11 cellular contexts compared by ENCODE assay signal in genomic region chrX:53087378-53087777, GRCh38. TPM values are rescaled to one million over a fixed set of nuclear protein-coding genes. Genes with fewer than 3 reads are reported as not detected.
DNase-seq lines count a peak whose midpoint lies in the region; ATAC-seq and TF ChIP-seq lines count a peak whose summit lies in the region.
"Had no signal": no experiment of that assay in that cellular context is flagged by ENCODE, and none has a peak within 500 bp of the region (broad histone marks: within the 10 kb centered on the region; RNA-seq: fewer than 3 reads in every experiment).

No MANE protein-coding gene starts in this region.

- TF ChIP-seq CTCF in thyroid gland (IDR thresholded peaks at IDR 0.05) (no peak), mucosa of descending colon (IDR thresholded peaks at IDR 0.05) (no peak)

- H3K4me3 Mint-ChIP-seq in activated T-cell treated with anti-CD3 and anti-CD28 coated beads, Interleukin-2, amount 50 U/mL, for 24 hours = no peak overlapping the region
- H3K4me3 Mint-ChIP-seq in activated T-helper 17 cell treated with anti-CD3 and anti-CD28 coated beads, Interleukin-2, amount 50 U/mL, for 72 hours = peak overlapping the region; percentile 85
- H3K4me3 Mint-ChIP-seq in memory B cell = no peak overlapping the region

- H3K4me1 ChIP-seq in thyroid gland (peaks cover 5 to 17% of the 10 kb centered on the region in 2 donors), mucosa of descending colon (ENCODE audit: low read depth) (no peaks in the 10 kb centered on the region), SJCRH30 (no peaks in the 10 kb centered on the region)
- H3K4me1 ChIP-seq: BE2C had no signal

- H3K27me3 Mint-ChIP-seq in activated T-cell treated with anti-CD3 and anti-CD28 coated beads, Interleukin-2, amount 50 U/mL, for 24 hours = peaks cover 41% of the 10 kb centered on the region
- no peaks in the 10 kb centered on the region for H3K27me3 Mint-ChIP-seq in activated T-helper 17 cell treated with anti-CD3 and anti-CD28 coated beads, Interleukin-2, amount 50 U/mL, for 72 hours
- no peaks in the 10 kb centered on the region for H3K27me3 Mint-ChIP-seq in memory B cell

- H3K4me3 ChIP-seq in thyroid gland (replicated peaks in 1 of 3) (no peak overlapping the region), mucosa of descending colon (no peak overlapping the region), SJCRH30 (no peak overlapping the region)

- no peak for DNase-seq in activated T-cell treated with anti-CD3 and anti-CD28 coated beads, Interleukin-2, amount 50 U/mL, for 24 hours
- DNase-seq in activated T-cell treated with anti-CD3 and anti-CD28 coated beads, Interleukin-2, amount 50 U/mL, for 48 hours = no peak
- DNase-seq in memory B cell (ENCODE audit: low spot score in 2 of 2) = no peak
- no peak for DNase-seq in thyroid gland
- DNase-seq in mucosa of descending colon = no peak
- no peak for DNase-seq in SJCRH30
- DNase-seq in AG08395 (ENCODE audit: low spot score) = no peak
- DNase-seq: amniotic stem cell, BE2C, NCI-H2029 had no signal

- H3K27me3 ChIP-seq in thyroid gland (no peaks in the 10 kb centered on the region), SJCRH30 (no peaks in the 10 kb centered on the region)
- H3K27me3 ChIP-seq: BE2C had no signal

- intact Hi-C loops in thyroid gland (cut with DNase I) = no loop called here
- intact Hi-C loops in mucosa of descending colon (cut with DNase I, micrococcal nuclease) = no loop called here

- TF ChIP-seq POLR2A in thyroid gland (IDR thresholded peaks at IDR 0.05) = no peak

- H3K36me3 Mint-ChIP-seq in activated T-cell treated with anti-CD3 and anti-CD28 coated beads, Interleukin-2, amount 50 U/mL, for 24 hours (ENCODE audit: low read depth) = peaks cover 58% of the 10 kb centered on the region
- peaks cover 65% of the 10 kb centered on the region for H3K36me3 Mint-ChIP-seq in activated T-helper 17 cell treated with anti-CD3 and anti-CD28 coated beads, Interleukin-2, amount 50 U/mL, for 72 hours (ENCODE audit: low read depth)
- H3K36me3 Mint-ChIP-seq in memory B cell = peaks cover 13% of the 10 kb centered on the region

- 85 to 89% methylated on average over 3 of the region's 3 CpGs for WGBS in thyroid gland, 2 donors

- H3K27ac ChIP-seq in thyroid gland (peak overlapping the region; percentile 60 to 80 (median 66)), SJCRH30 (no peak overlapping the region)

- no peak for ATAC-seq in activated T-helper 17 cell treated with anti-CD3 and anti-CD28 coated beads, Interleukin-2, amount 50 U/mL, for 72 hours (replicated peaks)
- no peak for ATAC-seq in memory B cell (ENCODE audit: low read depth)
- no peak for ATAC-seq in mucosa of descending colon

- H3K4me1 Mint-ChIP-seq in activated T-cell treated with anti-CD3 and anti-CD28 coated beads, Interleukin-2, amount 50 U/mL, for 24 hours (ENCODE audit: low read depth) = peaks cover 63% of the 10 kb centered on the region
- H3K4me1 Mint-ChIP-seq in activated T-helper 17 cell treated with anti-CD3 and anti-CD28 coated beads, Interleukin-2, amount 50 U/mL, for 72 hours = peaks cover 41% of the 10 kb centered on the region
- peaks cover 34% of the 10 kb centered on the region for H3K4me1 Mint-ChIP-seq in memory B cell

- H3K27ac Mint-ChIP-seq in activated T-cell treated with anti-CD3 and anti-CD28 coated beads, Interleukin-2, amount 50 U/mL, for 24 hours = peak overlapping the region; percentile 91
- H3K27ac Mint-ChIP-seq in activated T-helper 17 cell treated with anti-CD3 and anti-CD28 coated beads, Interleukin-2, amount 50 U/mL, for 72 hours = peak overlapping the region; percentile 30
- H3K27ac Mint-ChIP-seq in memory B cell = peak overlapping the region; percentile 94

- no peaks in the 10 kb centered on the region for H3K9me3 Mint-ChIP-seq in activated T-cell treated with anti-CD3 and anti-CD28 coated beads, Interleukin-2, amount 50 U/mL, for 24 hours
- H3K9me3 Mint-ChIP-seq in activated T-helper 17 cell treated with anti-CD3 and anti-CD28 coated beads, Interleukin-2, amount 50 U/mL, for 72 hours = no peaks in the 10 kb centered on the region
- no peaks in the 10 kb centered on the region for H3K9me3 Mint-ChIP-seq in memory B cell

- H3K9me3 ChIP-seq in thyroid gland = no peaks in the 10 kb centered on the region
- no peaks in the 10 kb centered on the region for H3K9me3 ChIP-seq in mucosa of descending colon
- H3K9me3 ChIP-seq in SJCRH30 (replicated peaks) = no peaks in the 10 kb centered on the region
- H3K9me3 ChIP-seq: BE2C had no signal

- H3K36me3 ChIP-seq in thyroid gland (peaks cover 0 to 9% of the 10 kb centered on the region in 2 donors), mucosa of descending colon (ENCODE audit: low read depth) (no peaks in the 10 kb centered on the region), SJCRH30 (no peaks in the 10 kb centered on the region)

RNA-seq across cellular contexts. Expression of gene TSPYL2, which starts 5.2 kb away (rescaled TPM):
- total RNA-seq in activated T-helper 17 cell treated with anti-CD3 and anti-CD28 coated beads, Interleukin-2, amount 50 U/mL, for 72 hours = 100 to 1,000 TPM in 1 of 2 donors, 10 to 100 TPM in 1; 28.2 to 134 TPM
- total RNA-seq in thyroid gland (10 to 100 TPM; 30.9 to 83.1 (median 49.1) TPM), mucosa of descending colon (10 to 100 TPM in 2 of 3 donors, 1 to 10 TPM in 1; 6.7 to 78.7 (median 10.4) TPM)
- 9.3 and 11.8 TPM in 2 replicates for total RNA-seq in SJCRH30 (2014; rRNA removed; shearing (Covaris generic))

RNA-seq across cellular contexts. Expression of gene KANTR, which starts 6.6 kb away (rescaled TPM):
- 10 to 100 TPM; 18.6 to 44.9 TPM for total RNA-seq in activated T-helper 17 cell treated with anti-CD3 and anti-CD28 coated beads, Interleukin-2, amount 50 U/mL, for 72 hours
- total RNA-seq in thyroid gland = 10 to 100 TPM; 15.5 to 41.5 (median 21.8) TPM
- total RNA-seq in mucosa of descending colon = 10 to 100 TPM; 10.5 to 18.5 (median 15.7) TPM
- total RNA-seq in SJCRH30 (2014; rRNA removed; shearing (Covaris generic)) = 5.7 and 6.7 TPM in 2 replicates

RNA-seq across cellular contexts. Expression of gene GPR173, which starts 38.8 kb away (rescaled TPM):
- total RNA-seq in activated T-helper 17 cell treated with anti-CD3 and anti-CD28 coated beads, Interleukin-2, amount 50 U/mL, for 72 hours = not detected
- 1 to 10 TPM in 2 of 4 donors, under 1 TPM in 2; 0.78 to 1.3 (median 1.1) TPM for total RNA-seq in thyroid gland
- 1 to 10 TPM in 2 of 3 donors, under 1 TPM in 1; 0.38 to 2.2 (median 1.3) TPM for total RNA-seq in mucosa of descending colon
- total RNA-seq in SJCRH30 (2014; rRNA removed; shearing (Covaris generic)) = 1.3 TPM in 2 replicates

Comparison
In these comparisons a context has a peak if more than half of its experiments do, and no peak if none do; other contexts are left out.
1. H3K27ac Mint-ChIP-seq: peak in every context shown above with its lines; median percentile 94 in memory B cell; 91 in activated T-cell treated with anti-CD3 and anti-CD28 coated beads, Interleukin-2, amount 50 U/mL, for 24 hours; 30 in activated T-helper 17 cell treated with anti-CD3 and anti-CD28 coated beads, Interleukin-2, amount 50 U/mL, for 72 hours.